27 cellular contexts compared by ENCODE assay signal in genomic region chr10:117661316-117661715, GRCh38.
"Had no signal": no experiment of that assay in that cellular context is flagged by ENCODE, and none has a peak within 500 bp of the region (broad histone marks: within the 10 kb centered on the region; RNA-seq: fewer than 3 reads in every experiment).

No MANE protein-coding gene starts in this region.

- H3K36me3 ChIP-seq: stomach, suprapubic skin, thoracic aorta, thyroid gland, tibial artery, tibial nerve, transverse colon, upper lobe of left lung, upper lobe of right lung, uterus, vagina had no signal

- H3K27me3 ChIP-seq: stomach, suprapubic skin, testis, thyroid gland, tibial artery, tibial nerve, transverse colon, upper lobe of left lung, upper lobe of right lung, uterus, vagina had no signal

- H3K27me3 Mint-ChIP-seq: stimulated activated memory B cell treated with anti-CD40 and anti-IgM and Interleukin-4, amounts not matched to agents 10 μg/mL and 1 μg/mL and 100 μg/mL, for 72 hours had no signal

- H3K4me1 ChIP-seq: stomach, suprapubic skin, testis, thyroid gland, tibial artery, tibial nerve, transverse colon, upper lobe of left lung, upper lobe of right lung, uterus, vagina had no signal

- H3K27ac Mint-ChIP-seq: stimulated activated effector memory CD8-positive, alpha-beta T cell treated with anti-CD3 and anti-CD28 coated beads, Interleukin-12 subunit alpha, Interleukin-12 subunit beta, amount 100 ng/mL, for 72 hours; stimulated activated memory B cell treated with anti-CD40 and anti-IgM and Interleukin-4, amounts not matched to agents 10 μg/mL and 1 μg/mL and 100 μg/mL, for 72 hours; stimulated activated naive B cell treated with anti-CD40 and anti-IgM and Interleukin-4, amounts not matched to agents 10 μg/mL and 1 μg/mL and 100 μg/mL, for 72 hours; stimulated activated naive CD8-positive, alpha-beta T cell treated with anti-CD3 and anti-CD28 coated beads, Interleukin-15, Interleukin-2, amounts not matched to agents 100 ng/mL and 50 ng/mL, for 24 hours; type B pancreatic cell had no signal

- ATAC-seq: stimulated activated effector memory CD8-positive, alpha-beta T cell treated with anti-CD3 and anti-CD28 coated beads, Interleukin-12 subunit alpha, Interleukin-12 subunit beta, amount 100 ng/mL, for 72 hours; stimulated activated memory B cell treated with anti-CD40 and anti-IgM and Interleukin-4, amounts not matched to agents 10 μg/mL and 1 μg/mL and 100 μg/mL, for 72 hours; stimulated activated naive B cell treated with anti-CD40 and anti-IgM and Interleukin-4, amounts not matched to agents 10 μg/mL and 1 μg/mL and 100 μg/mL, for 72 hours; stimulated activated naive CD8-positive, alpha-beta T cell treated with anti-CD3 and anti-CD28 coated beads, Interleukin-15, amount 100 ng/mL, for 72 hours; stimulated activated naive CD8-positive, alpha-beta T cell treated with anti-CD3 and anti-CD28 coated beads, Interleukin-15, Interleukin-2, amounts not matched to agents 100 U/mL and 50 U/mL, for 24 hours; upper lobe of right lung had no signal

- H3K36me3 Mint-ChIP-seq: stimulated activated effector memory CD8-positive, alpha-beta T cell treated with anti-CD3 and anti-CD28 coated beads, Interleukin-12 subunit alpha, Interleukin-12 subunit beta, amount 100 ng/mL, for 72 hours; stimulated activated memory B cell treated with anti-CD40 and anti-IgM and Interleukin-4, amounts not matched to agents 10 μg/mL and 1 μg/mL and 100 μg/mL, for 72 hours; stimulated activated naive B cell treated with anti-CD40 and anti-IgM and Interleukin-4, amounts not matched to agents 10 μg/mL and 1 μg/mL and 100 μg/mL, for 72 hours; type B pancreatic cell had no signal

- H3K9me3 ChIP-seq: stomach, suprapubic skin, testis, thoracic aorta, thyroid gland, tibial artery, tibial nerve, transverse colon, upper lobe of left lung, upper lobe of right lung, uterus, vagina had no signal

- H3K27ac ChIP-seq: stomach, suprapubic skin, testis, thoracic aorta, thyroid gland, tibial artery, tibial nerve, transverse colon, upper lobe of left lung, upper lobe of right lung, uterus, vagina had no signal

- DNase-seq: stimulated activated CD4-positive, alpha-beta T cell treated with anti-CD3 and anti-CD28 coated beads, Interleukin-2, amount 100 ng/mL, for 48 hours; stimulated activated CD4-positive, alpha-beta T cell treated with anti-CD3 and anti-CD28 coated beads, Interleukin-4, amount 100 ng/mL, for 1 hour; stimulated activated CD4-positive, alpha-beta T cell treated with anti-CD3 and anti-CD28 coated beads, Interleukin-4, amount 100 ng/mL, for 24 hours; stimulated activated CD4-positive, alpha-beta T cell treated with anti-CD3 and anti-CD28 coated beads, Interleukin-4, amount 100 ng/mL, for 4 hours; stimulated activated CD8-positive, alpha-beta memory T cell treated with anti-CD3 and anti-CD28 coated beads, Interleukin-4, amount 100 ng/mL, for 48 hours; stimulated activated naive B cell treated with anti-CD40 and anti-IgM and Interleukin-4, amounts not matched to agents 10 μg/mL and 1 μg/mL and 100 μg/mL, for 72 hours; stimulated activated naive CD4-positive, alpha-beta T cell; stimulated activated naive CD4-positive, alpha-beta T cell treated with Interleukin-2 at 50 U/mL for 16 hours; stimulated activated naive CD8-positive, alpha-beta T cell treated with anti-CD3 and anti-CD28 coated beads, Interleukin-15, amount 100 ng/mL, for 72 hours; stimulated activated naive CD8-positive, alpha-beta T cell treated with anti-CD3 and anti-CD28 coated beads, Interleukin-15, Interleukin-2, amounts not matched to agents 100 U/mL and 50 U/mL, for 24 hours; stomach; substantia nigra; testis; thyroid gland; tibial artery; transverse colon; upper lobe of left lung; upper lobe of right lung; uterus had no signal

- H3K4me3 ChIP-seq: stomach, suprapubic skin, testis, thoracic aorta, thyroid gland, tibial artery, tibial nerve, transverse colon, upper lobe of left lung, upper lobe of right lung, uterus, vagina had no signal

- H3K9me3 Mint-ChIP-seq: stimulated activated memory B cell treated with anti-CD40 and anti-IgM and Interleukin-4, amounts not matched to agents 10 μg/mL and 1 μg/mL and 100 μg/mL, for 72 hours; stimulated activated naive CD8-positive, alpha-beta T cell treated with anti-CD3 and anti-CD28 coated beads, Interleukin-15, Interleukin-2, amounts not matched to agents 100 ng/mL and 50 ng/mL, for 24 hours; type B pancreatic cell had no signal

- H3K4me3 Mint-ChIP-seq: stimulated activated effector memory CD8-positive, alpha-beta T cell treated with anti-CD3 and anti-CD28 coated beads, Interleukin-12 subunit alpha, Interleukin-12 subunit beta, amount 100 ng/mL, for 72 hours; stimulated activated memory B cell treated with anti-CD40 and anti-IgM and Interleukin-4, amounts not matched to agents 10 μg/mL and 1 μg/mL and 100 μg/mL, for 72 hours; stimulated activated naive B cell treated with anti-CD40 and anti-IgM and Interleukin-4, amounts not matched to agents 10 μg/mL and 1 μg/mL and 100 μg/mL, for 72 hours; stimulated activated naive CD8-positive, alpha-beta T cell treated with anti-CD3 and anti-CD28 coated beads, Interleukin-15, amount 100 ng/mL, for 72 hours; stimulated activated naive CD8-positive, alpha-beta T cell treated with anti-CD3 and anti-CD28 coated beads, Interleukin-15, Interleukin-2, amounts not matched to agents 100 ng/mL and 50 ng/mL, for 24 hours; type B pancreatic cell had no signal
